23 cellular contexts compared by ENCODE assay signal in the genomic region with DNA sequence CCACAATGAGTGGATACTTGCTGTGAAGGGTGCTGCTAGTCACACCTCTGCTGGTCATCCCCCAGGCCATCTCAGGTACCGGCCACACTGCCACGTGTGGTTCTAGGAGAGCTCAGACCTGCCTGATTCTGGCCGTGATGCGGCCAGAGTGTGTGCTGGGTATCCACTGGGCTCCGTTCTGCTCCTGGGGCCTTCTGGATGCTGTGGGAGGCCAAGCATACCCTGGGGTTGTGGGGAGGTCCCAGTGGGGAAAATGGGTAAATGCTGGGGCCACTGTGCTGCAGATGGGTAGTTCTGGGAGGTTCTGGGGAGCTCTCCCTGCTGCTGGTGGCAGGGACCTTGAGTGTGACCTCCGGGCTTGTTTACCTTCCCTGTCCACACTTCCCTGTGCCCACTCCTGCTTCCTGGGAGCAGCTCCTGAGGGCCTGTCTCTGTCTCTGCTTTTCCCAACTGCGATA.
"Had no signal": no experiment of that assay in that cellular context is flagged by ENCODE, and none has a peak within 500 bp of the region (broad histone marks: within the 10 kb centered on the region; RNA-seq: fewer than 3 reads in every experiment).

No MANE protein-coding gene starts in this region.

- H3K4me1 ChIP-seq: heart right ventricle, left lung, suprapubic skin, tibial nerve, upper lobe of left lung, vagina had no signal

- DNase-seq: heart right ventricle; kidney glomerular epithelial cell; left cardiac atrium; left lung; mesendoderm; midbrain; mucosa of descending colon; naive thymus-derived CD4-positive, alpha-beta T cell; ovary; right cardiac atrium; stimulated activated CD4-positive, alpha-beta T cell treated with anti-CD3 and anti-CD28 coated beads, Interleukin-12 subunit alpha, Interleukin-12 subunit beta, amount 100 ng/mL, for 4 hours; stimulated activated CD4-positive, alpha-beta T cell treated with anti-CD3 and anti-CD28 coated beads, Interleukin-4, amount 100 ng/mL, for 24 hours; stimulated activated naive CD4-positive, alpha-beta T cell had no signal

- H3K27me3 ChIP-seq: ovary, tibial nerve, upper lobe of left lung, vagina had no signal

- H3K36me3 ChIP-seq: heart right ventricle, left lung, ovary, suprapubic skin, tibial nerve, upper lobe of left lung, vagina had no signal

- H3K4me3 ChIP-seq: heart right ventricle, hepatocyte, left lung, lung, mucosa of descending colon, ovary, skin epidermis, suprapubic skin, tibial nerve, upper lobe of left lung, vagina had no signal

- H3K27ac ChIP-seq: heart right ventricle, hepatocyte, left lung, ovary, skin epidermis, suprapubic skin, tibial nerve, upper lobe of left lung, vagina had no signal

- H3K9me3 ChIP-seq: heart right ventricle, left lung, mucosa of descending colon, ovary, tibial nerve, upper lobe of left lung, vagina had no signal

- ATAC-seq: heart right ventricle; left cardiac atrium; left lung; mucosa of descending colon; naive thymus-derived CD4-positive, alpha-beta T cell; natural killer cell treated with Interleukin-12 subunit alpha and Interleukin-12 subunit beta and Interleukin-15 and Interleukin-18, amount 100 ng/mL, for 72 hours; right cardiac atrium; sciatic nerve; stimulated activated effector memory CD8-positive, alpha-beta T cell treated with anti-CD3 and anti-CD28 coated beads, Interleukin-12 subunit alpha, Interleukin-12 subunit beta, amount 100 ng/mL, for 72 hours had no signal
